In the genomic region with DNA sequence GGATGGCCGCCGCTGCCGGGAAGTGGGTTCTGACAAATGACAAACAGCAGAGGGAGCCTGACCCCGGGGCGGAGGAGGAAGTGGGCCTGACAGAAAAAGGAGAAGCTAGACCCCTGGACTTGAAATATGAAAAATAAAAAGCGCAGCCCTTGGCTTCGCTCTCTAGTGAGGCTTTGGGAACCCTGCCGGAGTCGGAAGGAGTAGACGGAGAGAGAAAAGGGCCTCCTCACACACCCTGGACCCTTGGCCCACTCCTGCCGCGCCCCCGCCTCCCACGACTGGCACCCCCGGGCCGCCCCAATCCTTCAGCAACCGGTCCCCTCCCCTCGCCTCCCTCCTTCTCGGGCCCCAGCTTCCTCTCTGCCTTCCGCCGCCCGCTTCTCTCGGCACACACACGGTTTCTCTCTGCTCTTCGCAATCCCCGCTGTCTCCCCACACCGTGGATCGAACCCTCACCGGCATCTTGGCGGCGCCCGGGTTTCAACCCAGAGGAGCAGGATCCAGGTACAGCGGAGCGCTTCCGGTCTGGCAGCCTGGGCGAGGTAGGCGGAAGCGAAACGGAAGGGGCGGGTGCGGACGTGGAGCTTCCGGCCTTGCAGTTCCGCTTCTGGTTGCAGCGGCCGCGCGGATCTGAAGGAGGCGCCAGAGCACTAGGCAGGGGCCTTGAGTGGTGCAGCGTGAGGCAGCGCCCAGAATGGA, we compare ENCODE assay signal across 1 cellular context.
TF ChIP-seq lines count a peak whose summit lies in the region.

Gene ARPC3 (minus strand): TSS at position 539 of the 699 bp plus-strand sequence. CDS start 77 bp downstream, at position 462.

TF ChIP-seq in HepG2, 621 proteins besides CTCF, POLR2A, EP300 and RAD21 (continued from another document and continues in another):
- no peak; the same call in 1 of the 2 replicates for TF ChIP-seq FOXP4 (CRISPR knock-in tag; IDR thresholded peaks at IDR 0.05)
- peak; percentile 53; the same call in 1 of the 2 replicates for TF ChIP-seq MXD4 (CRISPR knock-in tag; IDR thresholded peaks at IDR 0.05)
- peak; percentile 66; the same call in 1 of the 2 replicates for TF ChIP-seq ARNT2 (CRISPR knock-in tag; IDR thresholded peaks at IDR 0.05; ENCODE audit: low read depth)
- peak; percentile 97 for TF ChIP-seq HNF1B (CRISPR knock-in tag; IDR thresholded peaks at IDR 0.05)
- TF ChIP-seq ZNF629 (CRISPR knock-in tag; conservative IDR thresholded peaks at IDR 0.05), result no peak
- TF ChIP-seq NR2F2 (IDR thresholded peaks at IDR 0.05; ENCODE audit: borderline replicate concordance, low read depth), result no peak
- TF ChIP-seq KAT8 (CRISPR knock-in tag; IDR thresholded peaks at IDR 0.05), result peak; percentile 96
- TF ChIP-seq, protein P1, sequence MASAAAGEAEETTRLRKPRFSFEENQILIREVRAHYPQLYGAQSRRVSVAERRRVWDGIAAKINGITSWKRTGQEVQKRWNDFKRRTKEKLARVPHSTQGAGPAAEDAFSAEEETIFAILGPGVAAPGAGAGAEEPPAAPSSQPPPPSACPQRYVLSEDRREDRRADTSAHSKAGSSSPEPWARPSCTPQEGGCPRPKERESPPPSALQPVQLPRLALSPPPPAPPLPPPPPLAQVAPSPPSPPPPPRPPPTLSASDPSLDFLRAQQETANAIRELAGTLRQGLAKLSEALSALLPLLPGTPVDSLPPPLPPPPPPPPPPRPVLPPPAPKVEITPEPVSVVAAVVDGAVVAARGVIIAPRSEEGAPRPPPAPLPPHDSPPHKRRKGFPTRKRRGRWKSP (CRISPR knock-in tag; IDR thresholded peaks at IDR 0.05), result no peak
- no peak for TF ChIP-seq HHEX (CRISPR knock-in tag; IDR thresholded peaks at IDR 0.05)
- peak; percentile 84; the same call in 1 of the 2 replicates for TF ChIP-seq ZNF44 (CRISPR knock-in tag; IDR thresholded peaks at IDR 0.05)
- TF ChIP-seq, protein P2, sequence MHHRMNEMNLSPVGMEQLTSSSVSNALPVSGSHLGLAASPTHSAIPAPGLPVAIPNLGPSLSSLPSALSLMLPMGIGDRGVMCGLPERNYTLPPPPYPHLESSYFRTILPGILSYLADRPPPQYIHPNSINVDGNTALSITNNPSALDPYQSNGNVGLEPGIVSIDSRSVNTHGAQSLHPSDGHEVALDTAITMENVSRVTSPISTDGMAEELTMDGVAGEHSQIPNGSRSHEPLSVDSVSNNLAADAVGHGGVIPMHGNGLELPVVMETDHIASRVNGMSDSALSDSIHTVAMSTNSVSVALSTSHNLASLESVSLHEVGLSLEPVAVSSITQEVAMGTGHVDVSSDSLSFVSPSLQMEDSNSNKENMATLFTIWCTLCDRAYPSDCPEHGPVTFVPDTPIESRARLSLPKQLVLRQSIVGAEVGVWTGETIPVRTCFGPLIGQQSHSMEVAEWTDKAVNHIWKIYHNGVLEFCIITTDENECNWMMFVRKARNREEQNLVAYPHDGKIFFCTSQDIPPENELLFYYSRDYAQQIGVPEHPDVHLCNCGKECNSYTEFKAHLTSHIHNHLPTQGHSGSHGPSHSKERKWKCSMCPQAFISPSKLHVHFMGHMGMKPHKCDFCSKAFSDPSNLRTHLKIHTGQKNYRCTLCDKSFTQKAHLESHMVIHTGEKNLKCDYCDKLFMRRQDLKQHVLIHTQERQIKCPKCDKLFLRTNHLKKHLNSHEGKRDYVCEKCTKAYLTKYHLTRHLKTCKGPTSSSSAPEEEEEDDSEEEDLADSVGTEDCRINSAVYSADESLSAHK (CRISPR knock-in tag; IDR thresholded peaks at IDR 0.05; ENCODE audit: borderline replicate concordance), result no peak
- no peak for TF ChIP-seq HMGXB3 (CRISPR knock-in tag; IDR thresholded peaks at IDR 0.05; ENCODE audit: borderline replicate concordance)
- 0 out of 2 replicates have a peak, but pooled peaks have one; percentile 16 for TF ChIP-seq ARID2 (CRISPR knock-in tag; IDR thresholded peaks at IDR 0.05; ENCODE audit: borderline replicate concordance)
- peak; percentile 77 for TF ChIP-seq ZFY (CRISPR knock-in tag; IDR thresholded peaks at IDR 0.05)
- TF ChIP-seq CCDC6 (CRISPR knock-in tag; IDR thresholded peaks at IDR 0.05), result 0 out of 2 replicates have a peak, but pooled peaks have one; percentile 38
- TF ChIP-seq MIXL1 (CRISPR knock-in tag; IDR thresholded peaks at IDR 0.05), result peak; percentile 49; the same call in 1 of the 2 replicates
- peak; percentile 90 for TF ChIP-seq THAP11 (CRISPR knock-in tag; IDR thresholded peaks at IDR 0.05)
- TF ChIP-seq ZNF576 (CRISPR knock-in tag; IDR thresholded peaks at IDR 0.05), result no peak
- peak; percentile 19; the same call in 1 of the 2 replicates for TF ChIP-seq ZSCAN29 (CRISPR knock-in tag; conservative IDR thresholded peaks at IDR 0.05)
- 0 out of 2 replicates have a peak, but pooled peaks have one; percentile 43 for TF ChIP-seq ZNF710 (CRISPR knock-in tag; IDR thresholded peaks at IDR 0.05; ENCODE audit: borderline replicate concordance)
- TF ChIP-seq TP53 (CRISPR knock-in tag; conservative IDR thresholded peaks at IDR 0.05), result no peak
- no peak for TF ChIP-seq SYNCRIP (IDR thresholded peaks at IDR 0.05; ENCODE audit: insufficient read depth, low read depth, low read length)
- TF ChIP-seq DMAP1 (CRISPR knock-in tag; IDR thresholded peaks at IDR 0.05), result peak; percentile 86
- no peak for TF ChIP-seq PLSCR1 (CRISPR knock-in tag; IDR thresholded peaks at IDR 0.05; ENCODE audit: borderline replicate concordance)
- no peak for TF ChIP-seq GPBP1L1 (CRISPR knock-in tag; IDR thresholded peaks at IDR 0.05)
- TF ChIP-seq ZNF691 (CRISPR knock-in tag; IDR thresholded peaks at IDR 0.05; ENCODE audit: borderline replicate concordance, low read depth), result no peak
- TF ChIP-seq MED8 (CRISPR knock-in tag; IDR thresholded peaks at IDR 0.05; ENCODE audit: insufficient replicate concordance), result peak; percentile 79
- TF ChIP-seq, protein P3, sequence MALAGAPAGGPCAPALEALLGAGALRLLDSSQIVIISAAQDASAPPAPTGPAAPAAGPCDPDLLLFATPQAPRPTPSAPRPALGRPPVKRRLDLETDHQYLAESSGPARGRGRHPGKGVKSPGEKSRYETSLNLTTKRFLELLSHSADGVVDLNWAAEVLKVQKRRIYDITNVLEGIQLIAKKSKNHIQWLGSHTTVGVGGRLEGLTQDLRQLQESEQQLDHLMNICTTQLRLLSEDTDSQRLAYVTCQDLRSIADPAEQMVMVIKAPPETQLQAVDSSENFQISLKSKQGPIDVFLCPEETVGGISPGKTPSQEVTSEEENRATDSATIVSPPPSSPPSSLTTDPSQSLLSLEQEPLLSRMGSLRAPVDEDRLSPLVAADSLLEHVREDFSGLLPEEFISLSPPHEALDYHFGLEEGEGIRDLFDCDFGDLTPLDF (CRISPR knock-in tag; IDR thresholded peaks at IDR 0.05), result 0 out of 2 replicates have a peak, but pooled peaks have one; percentile 4
- no peak; the same call in 1 of the 2 replicates for TF ChIP-seq MAZ (IDR thresholded peaks at IDR 0.05; ENCODE audit: borderline replicate concordance, low read depth, low read length)
- peak; percentile 82 for TF ChIP-seq MAZ (CRISPR knock-in tag; IDR thresholded peaks at IDR 0.05; ENCODE audit: low read depth)
